Comparison of ENCODE assay signal across 16 cellular contexts in the genomic region with DNA sequence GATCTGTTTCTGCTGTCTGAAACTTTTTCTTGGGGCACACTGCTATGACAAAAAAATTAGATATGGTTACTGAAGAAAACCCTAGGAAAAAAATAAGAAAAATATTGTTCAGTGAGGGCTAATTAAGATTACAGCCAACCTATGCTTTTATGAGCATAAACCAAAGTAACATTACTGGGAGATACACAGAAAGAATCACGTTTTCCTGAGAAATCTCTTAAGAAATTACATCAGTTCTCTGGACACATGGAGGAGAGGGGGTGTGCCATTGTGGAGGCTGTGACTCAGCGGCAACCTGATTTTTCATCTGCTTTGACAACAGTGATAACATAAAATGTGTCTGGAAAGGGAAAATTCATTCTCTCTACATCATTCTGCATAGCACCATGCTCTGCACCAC. TPM values are rescaled to one million over a fixed set of nuclear protein-coding genes. Genes with fewer than 3 reads are reported as not detected.
DNase-seq lines count a peak whose midpoint lies in the region; ATAC-seq and TF ChIP-seq lines count a peak whose summit lies in the region.
"Had no signal": no experiment of that assay in that cellular context is flagged by ENCODE, and none has a peak within 500 bp of the region (broad histone marks: within the 10 kb centered on the region; RNA-seq: fewer than 3 reads in every experiment).

No MANE protein-coding gene starts in this region.

- H2AFZ ChIP-seq in fibroblast of lung (ENCODE audit: low read length), result no peak overlapping the region

- no peaks in the 10 kb centered on the region for H3K79me2 ChIP-seq in fibroblast of lung (ENCODE audit: control insufficient read depth, insufficient read depth, low read length)

- H3K27ac ChIP-seq in fibroblast of lung (ENCODE audit: insufficient read depth, low read length), result no peak overlapping the region
- H3K27ac ChIP-seq: esophagus muscularis mucosa had no signal

- no peak for ATAC-seq in HG03097 (IDR thresholded peaks at IDR 0.05; ENCODE audit: low FRiP score, unreplicated experiment)
- ATAC-seq: right cardiac atrium had no signal

- DNase-seq in EL, result peak; percentile 50
- peak; percentile 59 for DNase-seq in RPMI7951 (ENCODE audit: low read depth)
- DNase-seq in fibroblast of lung (ENCODE audit: low read depth in 2 of 2), result peak; percentile 88 to 90
- peak; percentile 1 for DNase-seq in occipital lobe (lab: John Stamatoyannopoulos, UW)
- no peak for DNase-seq in SW480 (ENCODE audit: low spot score)
- DNase-seq in NCI-H1417 (lab: John Stamatoyannopoulos, UW), result no peak
- DNase-seq in NCI-H345 treated with DMSO at 0.1 percent for 48 hours (lab: John Stamatoyannopoulos, UW; ENCODE audit: unreplicated experiment), result no peak
- DNase-seq: activated CD4-positive, alpha-beta T cell treated with anti-CD3 and anti-CD28 coated beads, Interleukin-2, amount 50 U/mL, for 1 hour; activated effector memory CD4-positive, alpha-beta T cell treated with Interleukin-2 at 50 U/mL for 16 hours; CD4-positive, alpha-beta memory T cell; islet precursor cell; right cardiac atrium had no signal

- no peaks in the 10 kb centered on the region for H3K27me3 ChIP-seq in fibroblast of lung (ENCODE audit: control insufficient read depth, insufficient read depth, low read length)
- H3K27me3 ChIP-seq: esophagus muscularis mucosa had no signal

- H3K36me3 ChIP-seq in fibroblast of lung (ENCODE audit: control insufficient read depth, insufficient read depth, low read length), result no peaks in the 10 kb centered on the region
- H3K36me3 ChIP-seq: esophagus muscularis mucosa had no signal

- H3K4me3 ChIP-seq in fibroblast of lung (replicated peaks in 1 of 4; ENCODE audit: control extremely low read depth in 1 of 4, insufficient read depth in 1 of 4, low read depth in 3 of 4, low read length in 4 of 4), result no peak overlapping the region
- H3K4me3 ChIP-seq: esophagus muscularis mucosa had no signal

- H3K4me1 ChIP-seq in fibroblast of lung (ENCODE audit: control insufficient read depth, extremely low read depth, insufficient read depth, low read length), result peaks cover 5% of the 10 kb centered on the region
- H3K4me1 ChIP-seq: esophagus muscularis mucosa had no signal

- H3K4me2 ChIP-seq in fibroblast of lung (ENCODE audit: extremely low read depth, insufficient read depth, low read length), result no peak overlapping the region

- TF ChIP-seq CTCF in fibroblast of lung (conservative IDR thresholded peaks at IDR 0.05 in 1 of 2, IDR thresholded peaks at IDR 0.05 in 1 of 2; ENCODE audit: low read depth in 1 of 2, low read length in 2 of 2), result no peak

- no peaks in the 10 kb centered on the region for H3K9me3 ChIP-seq in fibroblast of lung (ENCODE audit: control insufficient read depth, insufficient read depth, low read depth, low read length)
- H3K9me3 ChIP-seq: esophagus muscularis mucosa had no signal

- no peak overlapping the region for H3K9ac ChIP-seq in fibroblast of lung (ENCODE audit: insufficient read depth, low read length)

- H4K20me1 ChIP-seq in fibroblast of lung (ENCODE audit: control insufficient read depth, extremely low read depth, insufficient read depth, low read length), result no peaks in the 10 kb centered on the region

RNA-seq across cellular contexts. Expression of gene NMI, which starts 13.4 kb away (rescaled TPM):
- total RNA-seq in RPMI7951 (2014; rRNA removed; shearing (Covaris generic)), result 24.8 and 31.4 TPM in 2 replicates
- total RNA-seq in fibroblast of lung (17.7 and 18.3 TPM in 2 replicates), occipital lobe (2.5 TPM)
- polyA plus RNA-seq in fibroblast of lung, result 17.8 TPM in 2 replicates
- 18.1 and 19.0 TPM in 2 replicates for polyA plus RNA-seq in fibroblast of lung (2012)
- 0.71 and 0.85 TPM in 2 replicates for polyA minus RNA-seq in fibroblast of lung (ENCODE audit: low replicate concordance)

RNA-seq across cellular contexts. Expression of gene RBM43, which starts 41.2 kb away (rescaled TPM):
- total RNA-seq in RPMI7951 (2014; rRNA removed; shearing (Covaris generic)), result 4.4 and 5.6 TPM in 2 replicates
- total RNA-seq in fibroblast of lung (4.9 and 12.4 TPM in 2 replicates), occipital lobe (2.8 TPM)
- 8.5 and 13.8 TPM in 2 replicates for polyA plus RNA-seq in fibroblast of lung
- polyA plus RNA-seq in fibroblast of lung (2012), result 5.3 and 8.6 TPM in 2 replicates
- 1.7 and 3.1 TPM in 2 replicates for polyA minus RNA-seq in fibroblast of lung (ENCODE audit: low replicate concordance)

RNA-seq across cellular contexts. Expression of gene TNFAIP6, which starts 54.5 kb away (rescaled TPM):
- 7.3 and 8.8 TPM in 2 replicates for total RNA-seq in RPMI7951 (2014; rRNA removed; shearing (Covaris generic))
- total RNA-seq in fibroblast of lung (33.1 and 53.8 TPM in 2 replicates), occipital lobe (0.31 TPM)
- polyA plus RNA-seq in fibroblast of lung, result 28.5 and 35.0 TPM in 2 replicates
- polyA plus RNA-seq in fibroblast of lung (2012), result 13.5 and 17.8 TPM in 2 replicates
- polyA minus RNA-seq in fibroblast of lung (ENCODE audit: low replicate concordance), result 2.8 and 4.1 TPM in 2 replicates
- total RNA-seq: CD4-positive, alpha-beta memory T cell; OCI-LY7; T-helper 2 cell treated with Interferon-gamma antibody and Interleukin-4, amounts not matched to agents 100 ng/mL and 5 ng/mL, for 36 hours had no signal
- polyA plus RNA-seq: CD4-positive, alpha-beta memory T cell had no signal

Comparison
In these comparisons a context has a peak if more than half of its experiments do, and no peak if none do; other contexts are left out.
1. DNase-seq: peak in EL (single experiment), RPMI7951 (single experiment), fibroblast of lung (2 of 2) and occipital lobe (single experiment); none in SW480 (single experiment), NCI-H1417 (0 of 3) and NCI-H345 treated with DMSO at 0.1 percent for 48 hours (single experiment).